ENCODE assay signal across 8 cellular contexts in the genomic region with DNA sequence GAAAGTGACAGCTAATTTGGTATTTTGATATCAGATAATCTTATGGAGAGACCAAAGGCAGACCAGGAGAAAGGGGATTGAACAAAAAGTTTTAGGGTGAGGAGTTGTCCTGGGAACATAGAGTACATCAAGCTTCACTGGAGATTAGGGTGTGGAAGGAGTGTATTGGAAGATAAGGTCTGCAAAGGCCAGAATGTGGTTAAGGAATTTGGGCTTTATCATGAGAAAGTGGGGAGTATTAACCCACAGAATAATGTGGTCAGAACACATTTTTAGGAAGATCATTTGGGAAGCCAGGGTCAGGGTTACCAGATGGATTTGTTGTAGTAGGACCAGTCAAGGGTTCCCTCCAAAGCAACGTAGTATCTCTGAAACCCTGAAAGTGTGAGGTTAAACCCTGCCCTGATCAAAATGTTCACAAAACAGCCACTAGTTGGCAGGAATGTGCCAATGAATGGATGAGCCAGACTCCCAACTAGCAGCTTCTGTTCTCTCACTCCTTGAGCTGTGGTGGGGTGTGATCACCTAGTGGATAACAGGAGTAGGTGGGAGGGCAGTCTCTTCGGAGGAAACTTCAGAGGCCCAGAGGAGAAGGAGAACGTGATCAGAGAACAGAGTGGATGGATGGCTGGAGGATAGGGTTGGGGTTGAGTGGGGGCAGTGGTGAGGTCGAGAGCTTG. TPM values are rescaled to one million over a fixed set of nuclear protein-coding genes. Genes with fewer than 3 reads are reported as not detected.
A peak's percentile ranks its signal among the peaks of the same experiment; 100 is the strongest.
DNase-seq lines count a peak whose midpoint lies in the region; ATAC-seq and TF ChIP-seq lines count a peak whose summit lies in the region.

No MANE protein-coding gene starts in this region.

- no peaks in the 10 kb centered on the region for H3K27me3 ChIP-seq in transverse colon

- H3K36me3 ChIP-seq in transverse colon: peaks cover 0 to 12% (median 4%) of the 10 kb centered on the region in 4 donors

- in situ Hi-C loops in transverse colon (cut with MboI; ENCODE audit: low pct_ligation_motif_present in 1 of 4, low pct_unique_long_range_greater_than_20kb in 1 of 4, low sequenced_read_pairs in 3 of 4): no loop called here

- peak; percentile 46 for ATAC-seq in HG03097 (IDR thresholded peaks at IDR 0.05; ENCODE audit: low FRiP score, unreplicated experiment)
- ATAC-seq in HG02588 (IDR thresholded peaks at IDR 0.05; ENCODE audit: unreplicated experiment): no peak

- H3K4me3 ChIP-seq in transverse colon: no peak overlapping the region

- no peaks in the 10 kb centered on the region for H3K9me3 ChIP-seq in transverse colon

- TF ChIP-seq EP300 in transverse colon (IDR thresholded peaks at IDR 0.05; ENCODE audit: low read depth): no peak

- intact Hi-C loops in transverse colon (cut with DNase I; ENCODE audit: low total_unique reads): no loop called here

- DNase-seq in ELR (ENCODE audit: low read depth) (peak; percentile 88), NCI-H460 (ENCODE audit: extremely low read depth, low read depth) (peak; percentile 73), epithelial cell of prostate (ENCODE audit: low read depth, low spot score) (no peak), mucosa of gallbladder (ENCODE audit: low spot score) (peak; percentile 57), transverse colon (peak; percentile 59)
- DNase-seq in activated CD4-positive, alpha-beta T cell treated with anti-CD3 and anti-CD28 coated beads for 48 hours: peak; percentile 72

- WGBS in transverse colon (ENCODE audit: low coverage in 1 of 2), 2 donors: 11 to 26% methylated on average over 3 to 4 of the region's 4 CpGs

- H3K27ac ChIP-seq in epithelial cell of prostate (peak overlapping the region; percentile 98), transverse colon (peak overlapping the region; percentile 84 to 99 (median 88))

- peaks cover 0 to 15% (median 11%) of the 10 kb centered on the region in 4 donors for H3K4me1 ChIP-seq in transverse colon

- peak; percentile 64 to 87 (median 71) for TF ChIP-seq CTCF in transverse colon (IDR thresholded peaks at IDR 0.05)

- no peak for TF ChIP-seq POLR2A in transverse colon (IDR thresholded peaks at IDR 0.05)

RNA-seq across cellular contexts. Expression of a gene that starts 35.8 kb away (rescaled TPM):
- total RNA-seq in NCI-H460 (2014; rRNA removed; shearing (Covaris generic)): 129 and 170 TPM in 2 replicates
- 382 and 424 TPM in 2 replicates for polyA plus RNA-seq in NCI-H460 (2014; cell fraction: nucleus; rRNA removed)
- total RNA-seq in mucosa of gallbladder: 142 TPM
- 10 to 100 TPM; 37.2 to 98.9 (median 69.1) TPM for total RNA-seq in transverse colon
